Comparison of ENCODE assay signal across 9 cellular contexts in the genomic region with DNA sequence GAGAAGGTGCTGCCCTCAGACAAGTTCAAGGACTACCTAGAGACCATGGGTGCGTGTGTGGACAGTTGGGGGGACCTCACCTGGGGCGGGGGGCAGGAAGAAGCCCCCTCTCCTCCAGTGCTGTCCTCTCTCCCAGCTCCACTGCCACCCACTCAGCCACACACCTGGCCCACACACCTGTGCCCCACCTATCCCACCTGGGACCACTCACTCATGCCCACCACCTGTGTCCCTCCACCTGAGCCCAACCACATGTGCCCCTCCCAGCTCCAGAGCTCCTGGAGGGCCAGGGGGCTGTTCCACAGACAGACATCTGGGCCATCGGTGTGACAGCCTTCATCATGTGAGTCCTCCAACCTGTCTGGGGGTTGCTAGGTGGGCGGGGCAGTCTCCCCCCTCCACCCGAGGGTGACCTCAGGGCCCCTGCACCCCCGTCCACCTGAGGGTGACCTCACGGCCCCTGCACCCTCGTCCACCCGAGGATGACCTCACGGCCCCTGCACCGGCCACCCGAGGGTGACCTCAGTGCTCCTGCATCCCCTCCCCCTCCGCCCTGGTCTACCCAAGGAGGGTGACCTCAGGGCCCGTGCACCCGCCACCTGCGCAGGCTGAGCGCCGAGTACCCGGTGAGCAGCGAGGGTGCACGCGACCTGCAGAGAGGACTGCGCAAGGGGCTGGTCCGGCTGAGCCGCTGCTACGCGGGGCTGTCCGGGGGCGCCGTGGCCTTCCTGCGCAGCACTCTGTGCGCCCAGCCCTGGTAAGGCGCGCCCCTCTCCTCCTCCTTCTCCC. TPM values are rescaled to one million over a fixed set of nuclear protein-coding genes. Genes with fewer than 3 reads are reported as not detected.
DNase-seq lines count a peak whose midpoint lies in the region; ATAC-seq, FAIRE-seq and TF ChIP-seq lines count a peak whose summit lies in the region.
"Had no signal": no experiment of that assay in that cellular context is flagged by ENCODE, and none has a peak within 500 bp of the region (broad histone marks: within the 10 kb centered on the region; RNA-seq: fewer than 3 reads in every experiment).

No MANE protein-coding gene starts in this region.

- no peaks in the 10 kb centered on the region for H4K20me1 ChIP-seq in K562 (replicated peaks; ENCODE audit: control insufficient read depth, insufficient read depth, low read length)

- no peak overlapping the region for H2AFZ ChIP-seq in K562 (ENCODE audit: low read depth, low read length)

- H3K4me1 ChIP-seq in K562 (replicated peaks in 1 of 2; ENCODE audit: control insufficient read depth in 2 of 2, insufficient read depth in 2 of 2, low read length in 2 of 2) = peaks cover under 1 to 61% of the 10 kb centered on the region in 2 experiments; a peak in 3 of 5 replicates
- peaks cover 0 to 39% (median 29%) of the 10 kb centered on the region in 4 donors for H3K4me1 ChIP-seq in tibial artery
- peaks cover 8% of the 10 kb centered on the region for H3K4me1 ChIP-seq in CD8-positive, alpha-beta memory T cell (ENCODE audit: insufficient read depth, low read length)

- peaks cover 31% of the 10 kb centered on the region for H3K27me3 Mint-ChIP-seq in activated CD4-positive, alpha-beta T cell treated with anti-CD3 and anti-CD28 coated beads, Interleukin-2, amount 10 ng/mL, durations not matched to agents 24 days and 14 days
- H3K27me3 Mint-ChIP-seq in CD8-positive, alpha-beta memory T cell = peaks cover 7 to 30% of the 10 kb centered on the region in 2 donors

- H3K4me3 Mint-ChIP-seq in activated CD4-positive, alpha-beta T cell treated with anti-CD3 and anti-CD28 coated beads, Interleukin-2, amount 10 ng/mL, durations not matched to agents 24 days and 14 days = peak overlapping the region; percentile 91
- H3K4me3 Mint-ChIP-seq in CD8-positive, alpha-beta memory T cell = peak overlapping the region in 2 of 7 donors; percentile 55 to 61

- H3K36me3 ChIP-seq in K562 (ENCODE audit: control insufficient read depth, insufficient read depth, low read length) (peaks cover 10% of the 10 kb centered on the region; the same call in 1 of the 3 replicates), kidney epithelial cell (ENCODE audit: control insufficient read depth, insufficient read depth, low read length) (no peaks in the 10 kb centered on the region), tibial artery (no peaks in the 10 kb centered on the region)
- no peaks in the 10 kb centered on the region for H3K36me3 ChIP-seq in CD8-positive, alpha-beta memory T cell (ENCODE audit: insufficient read depth, low read length)

- TF ChIP-seq EP300 in K562 (IDR thresholded peaks at IDR 0.05; ENCODE audit: low read length) = no peak

- no peaks in the 10 kb centered on the region for H3K79me2 ChIP-seq in K562 (ENCODE audit: control insufficient read depth, insufficient read depth, low read length)

- POLR2A ChIA-PET in K562 (lab: Yijun Ruan, JAX) = interaction anchor here (0.6 to 2.0 kb wide), 3 partner anchors 11 to 136 kb away, joined by 3 to 5 read pairs (median 3); no protein-coding TSS in a partner anchor
- POLR2A ChIA-PET in CD8-positive, alpha-beta memory T cell (lab: Charles Lee) = no interaction called here

- no peaks in the 10 kb centered on the region for H3K9me3 Mint-ChIP-seq in activated CD4-positive, alpha-beta T cell treated with anti-CD3 and anti-CD28 coated beads, Interleukin-2, amount 10 ng/mL, durations not matched to agents 24 days and 14 days
- H3K9me3 Mint-ChIP-seq in CD8-positive, alpha-beta memory T cell = no peaks in the 10 kb centered on the region

- no peaks in the 10 kb centered on the region for H3K9me3 ChIP-seq in K562 (replicated peaks; ENCODE audit: control insufficient read depth, insufficient read depth, low read depth, low read length)
- H3K9me3 ChIP-seq in tibial artery = no peaks in the 10 kb centered on the region
- H3K9me3 ChIP-seq in CD8-positive, alpha-beta memory T cell (ENCODE audit: low read length) = no peaks in the 10 kb centered on the region

- H3K27ac ChIP-seq in K562 (ENCODE audit: extremely low read depth, low read depth, low read length) (no peak overlapping the region), tibial artery (peak overlapping the region; percentile 64 to 65)
- H3K27ac ChIP-seq in CD8-positive, alpha-beta memory T cell (ENCODE audit: low read depth, low read length) = no peak overlapping the region
- H3K27ac ChIP-seq: epithelial cell of prostate had no signal

- H3K27ac Mint-ChIP-seq in activated CD4-positive, alpha-beta T cell treated with anti-CD3 and anti-CD28 coated beads, Interleukin-2, amount 10 ng/mL, durations not matched to agents 24 days and 14 days = no peak overlapping the region
- no peak overlapping the region for H3K27ac Mint-ChIP-seq in CD8-positive, alpha-beta memory T cell

- intact Hi-C loops in activated CD4-positive, alpha-beta T cell treated with anti-CD3 and anti-CD28 coated beads, Interleukin-2, amount 10 ng/mL, durations not matched to agents 24 days and 14 days (cut with micrococcal nuclease) = loop anchor here (2.0 to 5.0 kb wide), 4 partner anchors 79 to 166 kb away; a partner anchor contains a TSS
- intact Hi-C loops in K562 (cut with micrococcal nuclease) = no loop called here
- intact Hi-C loops in tibial artery (cut with DNase I; ENCODE audit: low total_unique reads) = loop anchor here (10.0 kb wide), 1 partner anchor 107 kb away; a partner anchor contains a TSS

- peak; percentile 75 for DNase-seq in activated CD4-positive, alpha-beta T cell treated with anti-CD3 and anti-CD28 coated beads, Interleukin-2, amount 10 ng/mL, durations not matched to agents 24 days and 14 days
- DNase-seq in activated CD4-positive, alpha-beta T cell treated with anti-CD3 and anti-CD28 coated beads, Interleukin-2, amount 50 U/mL, for 1 hour = no peak
- DNase-seq in K562 (ENCODE audit: extremely low read depth in 1 of 4, low spot score in 3 of 4) = no peak
- no peak for DNase-seq in kidney epithelial cell (ENCODE audit: low read depth)
- peak in 1 of 2 donors; percentile 69 for DNase-seq in tibial artery
- DNase-seq in CD8-positive, alpha-beta memory T cell = no peak
- DNase-seq in AG08396 (ENCODE audit: low spot score) = no peak

- H3K36me3 Mint-ChIP-seq in activated CD4-positive, alpha-beta T cell treated with anti-CD3 and anti-CD28 coated beads, Interleukin-2, amount 10 ng/mL, durations not matched to agents 24 days and 14 days (ENCODE audit: low read depth) = no peaks in the 10 kb centered on the region
- H3K36me3 Mint-ChIP-seq in CD8-positive, alpha-beta memory T cell = no peaks in the 10 kb centered on the region

- ATAC-seq in K562 (peak; percentile 69), GM18909 (IDR thresholded peaks at IDR 0.05; ENCODE audit: poor library complexity, unreplicated experiment) (no peak)

- TF ChIP-seq POLR2A in K562 (conservative IDR thresholded peaks at IDR 0.05) = no peak

- BruUV-seq in K562 (replicated peaks; lab: Mats Ljungman, UMichigan) = no TSS peak

- FAIRE-seq in K562 (lab: Jason Lieb, UNC) = no peak

- H3K4me2 ChIP-seq in K562 (ENCODE audit: insufficient read depth, low read length) = no peak overlapping the region

- no peak for TF ChIP-seq RAD21 in K562 (CRISPR knock-in tag; conservative IDR thresholded peaks at IDR 0.05 in 1 of 2, IDR thresholded peaks at IDR 0.05 in 1 of 2)

- no peaks in the 10 kb centered on the region for H3K9me1 ChIP-seq in K562 (ENCODE audit: control insufficient read depth, insufficient read depth, low read length)

- H3K9ac ChIP-seq in K562 (ENCODE audit: insufficient read depth in 1 of 2, low read depth in 2 of 2, low read length in 2 of 2) = no peak overlapping the region

- 57% methylated on average over 17 of the region's 34 CpGs for WGBS in K562 (ENCODE audit: insufficient coverage, low coverage, missing lambda C conversion rate)

- in situ Hi-C loops in K562 (cut with MboI) = no loop called here

- TF ChIP-seq CTCF in K562 (IDR thresholded peaks at IDR 0.05 in 2 of 3, conservative IDR thresholded peaks at IDR 0.05 in 1 of 3; ENCODE audit: insufficient read depth in 2 of 3, low read depth in 1 of 3, low read length in 3 of 3) = no peak
- no peak for TF ChIP-seq CTCF in kidney epithelial cell (IDR thresholded peaks at IDR 0.05; ENCODE audit: insufficient read depth, low read length, poor library complexity, severe bottlenecking)
- no peak for TF ChIP-seq CTCF in tibial artery (IDR thresholded peaks at IDR 0.05)

- CTCF ChIA-PET in K562 (lab: Yijun Ruan, JAX; ENCODE audit: low intra/inter-chr PET ratio) = no interaction called here
- CTCF ChIA-PET in CD8-positive, alpha-beta memory T cell (lab: Charles Lee) = no interaction called here

- H3K4me1 Mint-ChIP-seq in activated CD4-positive, alpha-beta T cell treated with anti-CD3 and anti-CD28 coated beads, Interleukin-2, amount 10 ng/mL, durations not matched to agents 24 days and 14 days = peaks cover 6% of the 10 kb centered on the region
- H3K4me1 Mint-ChIP-seq in CD8-positive, alpha-beta memory T cell = peaks cover 7 to 13% (median 7%) of the 10 kb centered on the region in 3 donors

- H3K4me3 ChIP-seq in K562 (no peak overlapping the region), kidney epithelial cell (ENCODE audit: low read depth, low read length) (peak overlapping the region; percentile 48), tibial artery (peak overlapping the region; percentile 54 to 63)
- H3K4me3 ChIP-seq in CD8-positive, alpha-beta memory T cell (ENCODE audit: low read length) = no peak overlapping the region

- H3K27me3 ChIP-seq in K562 (ENCODE audit: control insufficient read depth in 2 of 2, insufficient read depth in 2 of 2, low read length in 2 of 2) (no peaks in the 10 kb centered on the region), kidney epithelial cell (ENCODE audit: control insufficient read depth, insufficient read depth, low read length) (peaks cover 5% of the 10 kb centered on the region), tibial artery (peaks cover 0 to 4% of the 10 kb centered on the region in 2 donors)
- no peaks in the 10 kb centered on the region for H3K27me3 ChIP-seq in CD8-positive, alpha-beta memory T cell (ENCODE audit: insufficient read depth, low read length, poor library complexity, severe bottlenecking)

RNA-seq across cellular contexts. Expression of a gene that starts 28.8 kb away (rescaled TPM):
- total RNA-seq in activated CD4-positive, alpha-beta T cell treated with anti-CD3 and anti-CD28 coated beads, Interleukin-2, amount 10 ng/mL, durations not matched to agents 24 days and 14 days = 55.7 and 59.3 TPM in 2 replicates
- 106 and 219 TPM in 2 replicates for total RNA-seq in K562 (2011; cell fraction: chromatin; rRNA removed; ENCODE audit: low replicate concordance)
- 114 and 116 TPM in 2 replicates for total RNA-seq in K562 (2011; cell fraction: nucleolus; rRNA removed)
- 107 and 126 TPM in 2 replicates for total RNA-seq in K562 (2011; cell fraction: nucleoplasm; rRNA removed)
- total RNA-seq in K562 (2014; rRNA removed) (45.1 and 49.1 TPM in 2 replicates), K562 (2014; rRNA removed; fragmentation: Illumina TruSeq; extraction: Trizol) (14.8 and 18.0 TPM in 2 replicates), K562 (2015; rRNA removed; fragmentation: Illumina TruSeq; extraction: Trizol) (29.7 and 29.8 TPM in 2 replicates), K562 (2021) (64.3 and 66.8 TPM in 2 replicates), kidney epithelial cell (47.0 and 59.9 TPM in 2 replicates)
- polyA plus RNA-seq in K562 (2011; rRNA removed) (17.5 and 26.5 TPM in 2 replicates), K562 (2014; fragmentation: Illumina TruSeq; extraction: Trizol) (33.7 and 35.0 TPM in 2 replicates), K562 (2014; fragmentation: Nextera tagmentation; extraction: Ambion mirVana) (1 to 10 TPM; 3.6 to 3.8 TPM), K562 (2014; rRNA removed) (34.4 and 43.0 TPM in 2 replicates)
- 15.7 and 25.5 TPM in 2 replicates for polyA plus RNA-seq in K562 (2011; cell fraction: cytosol; rRNA removed)
- polyA plus RNA-seq in K562 (2011; cell fraction: nucleus; rRNA removed) = 67.6 and 116 TPM in 2 replicates
- polyA plus RNA-seq in K562 (2012) = 33.4 and 43.7 TPM in 2 replicates
- 24.4 and 25.6 TPM in 2 replicates for polyA minus RNA-seq in K562 (2011; rRNA and poly(A)+ RNA removed)
- polyA minus RNA-seq in K562 (2011; cell fraction: cytosol; rRNA and poly(A)+ RNA removed) = 22.2 and 23.9 TPM in 2 replicates
- polyA minus RNA-seq in K562 (2011; cell fraction: nucleus; rRNA and poly(A)+ RNA removed) = 42.0 and 46.8 TPM in 2 replicates
- 10 to 100 TPM; 38.3 to 38.8 TPM for total RNA-seq in CD8-positive, alpha-beta memory T cell
- polyA plus RNA-seq in CD8-positive, alpha-beta memory T cell = 21.5 TPM

RNA-seq across cellular contexts. Expression of a gene that starts 38.8 kb away (rescaled TPM):
- 1.7 and 2.8 TPM in 2 replicates for total RNA-seq in activated CD4-positive, alpha-beta T cell treated with anti-CD3 and anti-CD28 coated beads, Interleukin-2, amount 10 ng/mL, durations not matched to agents 24 days and 14 days
- total RNA-seq in K562 (2011; cell fraction: chromatin; rRNA removed; ENCODE audit: low replicate concordance) = not detected in 2 replicates
- 0.26 TPM in 1 of 2 replicates, not detected in the other for total RNA-seq in K562 (2011; cell fraction: nucleolus; rRNA removed)
- not detected in 2 replicates for total RNA-seq in K562 (2011; cell fraction: nucleoplasm; rRNA removed)
- total RNA-seq in K562 (2014; rRNA removed) = not detected in 2 replicates
- not detected in 2 replicates for total RNA-seq in K562 (2014; rRNA removed; fragmentation: Illumina TruSeq; extraction: Trizol)
- total RNA-seq in K562 (2015; rRNA removed; fragmentation: Illumina TruSeq; extraction: Trizol) = not detected in 2 replicates
- not detected in 2 replicates for total RNA-seq in K562 (2021)
- polyA plus RNA-seq in K562 (2011; rRNA removed) = not detected in 2 replicates
- not detected in 2 replicates for polyA plus RNA-seq in K562 (2011; cell fraction: cytosol; rRNA removed)
- polyA plus RNA-seq in K562 (2011; cell fraction: nucleus; rRNA removed) = 0.07 TPM in 1 of 2 replicates, not detected in the other
- polyA plus RNA-seq in K562 (2012) = 0.35 and 0.83 TPM in 2 replicates
- not detected in 2 replicates for polyA plus RNA-seq in K562 (2014; fragmentation: Illumina TruSeq; extraction: Trizol)
- polyA plus RNA-seq in K562 (2014; fragmentation: Nextera tagmentation; extraction: Ambion mirVana) = not detected
- polyA plus RNA-seq in K562 (2014; rRNA removed) = not detected in 2 replicates
- polyA minus RNA-seq in K562 (2011; rRNA and poly(A)+ RNA removed) = not detected in 2 replicates
- polyA minus RNA-seq in K562 (2011; cell fraction: cytosol; rRNA and poly(A)+ RNA removed) = not detected in 2 replicates
- not detected in 2 replicates for polyA minus RNA-seq in K562 (2011; cell fraction: nucleus; rRNA and poly(A)+ RNA removed)
- total RNA-seq in kidney epithelial cell = 4.6 and 6.1 TPM in 2 replicates
- total RNA-seq in CD8-positive, alpha-beta memory T cell = 1 to 10 TPM; 1.8 to 2.1 TPM
- polyA plus RNA-seq in CD8-positive, alpha-beta memory T cell = 0.60 TPM

Comparison
In these comparisons a context has a peak if more than half of its experiments do, and no peak if none do; other contexts are left out.
1. H3K27ac ChIP-seq: peak in tibial artery (2 of 2); none in K562 (single experiment) and CD8-positive, alpha-beta memory T cell (single experiment).
2. H3K4me3 ChIP-seq: peak in kidney epithelial cell (single experiment) and tibial artery (2 of 2); none in K562 (single experiment) and CD8-positive, alpha-beta memory T cell (single experiment).